ENCODE assay signal across 25 cellular contexts in the genomic region with DNA sequence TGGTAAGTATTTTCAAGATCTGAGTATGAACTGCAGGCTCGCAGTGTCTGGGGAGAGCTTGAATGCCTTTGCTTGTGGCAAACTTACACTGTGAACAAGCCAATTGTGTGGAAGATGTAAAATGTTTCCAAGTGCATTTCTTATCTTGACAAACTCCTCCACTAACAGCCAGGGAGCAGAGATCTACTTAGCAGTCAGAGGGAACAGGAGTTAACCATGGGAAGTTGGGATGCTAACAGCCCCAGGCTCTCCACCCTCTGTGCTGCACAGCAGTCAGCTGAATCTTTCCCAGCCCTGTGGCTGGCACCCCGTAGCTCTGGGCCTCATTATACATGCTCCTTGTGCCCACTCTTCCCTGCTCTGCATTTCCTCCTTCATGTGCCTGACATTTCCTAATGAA.
"Had no signal": no experiment of that assay in that cellular context is flagged by ENCODE, and none has a peak within 500 bp of the region (broad histone marks: within the 10 kb centered on the region; RNA-seq: fewer than 3 reads in every experiment).

No MANE protein-coding gene starts in this region.

- H3K4me3 ChIP-seq: breast epithelium, colonic mucosa, dorsolateral prefrontal cortex, esophagus squamous epithelium, gastroesophageal sphincter, mucosa of descending colon, stomach, suprapubic skin, transverse colon, uterus had no signal

- DNase-seq: activated CD4-positive, alpha-beta T cell treated with anti-CD3 and anti-CD28 coated beads for 1 hour; activated CD4-positive, alpha-beta T cell treated with anti-CD3 and anti-CD28 coated beads, Interleukin-2, amount 50 U/mL, for 1 hour; activated CD8-positive, alpha-beta T cell treated with anti-CD3 and anti-CD28 coated beads, Interleukin-2, amount 10 ng/mL, durations not matched to agents 7 days and 5 days; activated gamma-delta T cell; activated naive CD4-positive, alpha-beta T cell treated with anti-CD3 and anti-CD28 coated beads, Interleukin-2, amount 50 U/mL, for 16 hours; activated naive CD8-positive, alpha-beta T cell treated with anti-CD3 and anti-CD28 coated beads, Interleukin-2, amount 50 U/mL, for 24 hours; colonic mucosa; dorsolateral prefrontal cortex; esophagus squamous epithelium; hypothalamus; islet precursor cell; left cardiac atrium; mesendoderm; mucosa of descending colon; nucleus accumbens; small intestine; stimulated activated CD4-positive, alpha-beta T cell treated with anti-CD3 and anti-CD28 coated beads, Interleukin-2, amount 100 ng/mL, for 24 hours; stomach; transverse colon; uterus had no signal

- ATAC-seq: activated CD8-positive, alpha-beta T cell treated with anti-CD3 and anti-CD28 coated beads, Interleukin-2, amount 10 ng/mL, durations not matched to agents 7 days and 5 days; activated naive CD8-positive, alpha-beta T cell treated with anti-CD3 and anti-CD28 coated beads, Interleukin-2, amount 50 U/mL, for 24 hours; gastroesophageal sphincter; mucosa of descending colon; sciatic nerve; stimulated activated effector memory CD8-positive, alpha-beta T cell treated with anti-CD3 and anti-CD28 coated beads, Interleukin-12 subunit alpha, Interleukin-12 subunit beta, amount 100 ng/mL, for 72 hours had no signal
